Comparison of ENCODE assay signal across 2 cellular contexts in the genomic region with DNA sequence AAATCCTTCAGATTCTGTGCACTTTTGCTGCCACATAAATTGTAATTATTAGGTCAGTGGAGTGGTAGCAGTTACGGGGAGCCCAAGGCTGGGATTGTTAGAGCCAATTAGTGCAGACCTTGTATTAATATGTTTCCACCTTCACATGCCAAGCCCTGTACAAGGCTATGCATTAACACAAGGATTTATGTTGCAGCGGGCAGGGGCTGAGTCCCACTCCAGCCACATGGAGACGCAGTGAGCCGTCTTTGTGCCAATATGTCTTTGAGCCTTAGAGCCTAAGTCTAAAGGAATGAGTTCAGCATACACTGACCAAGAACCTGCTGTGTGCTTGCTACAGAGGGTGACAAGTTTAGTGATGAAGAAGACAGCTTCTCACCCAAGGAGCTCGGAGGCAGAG.
TF ChIP-seq lines count a peak whose summit lies in the region.

No MANE protein-coding gene starts in this region.

TF ChIP-seq in HepG2, 621 proteins besides CTCF, POLR2A, EP300 and RAD21:
- no peak for TF ChIP-seq FOSL2 (CRISPR knock-in tag; IDR thresholded peaks at IDR 0.05)
- no peak for TF ChIP-seq FOXM1 (CRISPR knock-in tag; IDR thresholded peaks at IDR 0.05)
- no peak for TF ChIP-seq BRD4 (CRISPR knock-in tag; IDR thresholded peaks at IDR 0.05)
- no peak for TF ChIP-seq ETS1 (CRISPR knock-in tag; IDR thresholded peaks at IDR 0.05)
- no peak for TF ChIP-seq ARNT2 (CRISPR knock-in tag; IDR thresholded peaks at IDR 0.05; ENCODE audit: low read depth)
- TF ChIP-seq SKI (IDR thresholded peaks at IDR 0.05; ENCODE audit: partially characterized antibody), result no peak
- TF ChIP-seq ATF1 (CRISPR knock-in tag; IDR thresholded peaks at IDR 0.05), result no peak
- TF ChIP-seq, protein P1, sequence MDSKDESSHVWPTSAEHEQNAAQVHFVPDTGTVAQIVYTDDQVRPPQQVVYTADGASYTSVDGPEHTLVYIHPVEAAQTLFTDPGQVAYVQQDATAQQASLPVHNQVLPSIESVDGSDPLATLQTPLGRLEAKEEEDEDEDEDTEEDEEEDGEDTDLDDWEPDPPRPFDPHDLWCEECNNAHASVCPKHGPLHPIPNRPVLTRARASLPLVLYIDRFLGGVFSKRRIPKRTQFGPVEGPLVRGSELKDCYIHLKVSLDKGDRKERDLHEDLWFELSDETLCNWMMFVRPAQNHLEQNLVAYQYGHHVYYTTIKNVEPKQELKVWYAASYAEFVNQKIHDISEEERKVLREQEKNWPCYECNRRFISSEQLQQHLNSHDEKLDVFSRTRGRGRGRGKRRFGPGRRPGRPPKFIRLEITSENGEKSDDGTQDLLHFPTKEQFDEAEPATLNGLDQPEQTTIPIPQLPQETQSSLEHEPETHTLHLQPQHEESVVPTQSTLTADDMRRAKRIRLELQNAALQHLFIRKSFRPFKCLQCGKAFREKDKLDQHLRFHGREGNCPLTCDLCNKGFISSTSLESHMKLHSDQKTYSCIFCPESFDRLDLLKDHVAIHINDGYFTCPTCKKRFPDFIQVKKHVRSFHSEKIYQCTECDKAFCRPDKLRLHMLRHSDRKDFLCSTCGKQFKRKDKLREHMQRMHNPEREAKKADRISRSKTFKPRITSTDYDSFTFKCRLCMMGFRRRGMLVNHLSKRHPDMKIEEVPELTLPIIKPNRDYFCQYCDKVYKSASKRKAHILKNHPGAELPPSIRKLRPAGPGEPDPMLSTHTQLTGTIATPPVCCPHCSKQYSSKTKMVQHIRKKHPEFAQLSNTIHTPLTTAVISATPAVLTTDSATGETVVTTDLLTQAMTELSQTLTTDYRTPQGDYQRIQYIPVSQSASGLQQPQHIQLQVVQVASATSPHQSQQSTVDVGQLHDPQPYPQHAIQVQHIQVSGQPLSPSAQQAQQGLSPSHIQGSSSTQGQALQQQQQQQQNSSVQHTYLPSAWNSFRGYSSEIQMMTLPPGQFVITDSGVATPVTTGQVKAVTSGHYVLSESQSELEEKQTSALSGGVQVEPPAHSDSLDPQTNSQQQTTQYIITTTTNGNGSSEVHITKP (CRISPR knock-in tag; IDR thresholded peaks at IDR 0.05; ENCODE audit: low read depth), result no peak
- TF ChIP-seq NFE2L2 (IDR thresholded peaks at IDR 0.05; ENCODE audit: low read length), result no peak
- no peak for TF ChIP-seq NFE2L1 (CRISPR knock-in tag; IDR thresholded peaks at IDR 0.05; ENCODE audit: borderline replicate concordance)

TF ChIP-seq in K562, 482 proteins besides CTCF, POLR2A, EP300 and RAD21:
- TF ChIP-seq ZNF511 (CRISPR knock-in tag; IDR thresholded peaks at IDR 0.05), result no peak
- no peak for TF ChIP-seq GATAD2A (IDR thresholded peaks at IDR 0.05)
- no peak for TF ChIP-seq DDX20 (tag; IDR thresholded peaks at IDR 0.05; ENCODE audit: low read depth)
- no peak for TF ChIP-seq ZC3H8 (IDR thresholded peaks at IDR 0.05)
- TF ChIP-seq ZNF398 (CRISPR knock-in tag; IDR thresholded peaks at IDR 0.05), result no peak
- no peak for TF ChIP-seq FOXK2 (conservative IDR thresholded peaks at IDR 0.05 in 1 of 2, IDR thresholded peaks at IDR 0.05 in 1 of 2; ENCODE audit: low read depth in 2 of 2)
- no peak for TF ChIP-seq E2F6 (IDR thresholded peaks at IDR 0.05; ENCODE audit: borderline replicate concordance in 1 of 2, extremely low read depth in 1 of 2, insufficient read depth in 1 of 2, insufficient read length in 1 of 2, low read depth in 1 of 2, low read length in 1 of 2, poor library complexity in 1 of 2, severe bottlenecking in 1 of 2)
- TF ChIP-seq, protein P2, sequence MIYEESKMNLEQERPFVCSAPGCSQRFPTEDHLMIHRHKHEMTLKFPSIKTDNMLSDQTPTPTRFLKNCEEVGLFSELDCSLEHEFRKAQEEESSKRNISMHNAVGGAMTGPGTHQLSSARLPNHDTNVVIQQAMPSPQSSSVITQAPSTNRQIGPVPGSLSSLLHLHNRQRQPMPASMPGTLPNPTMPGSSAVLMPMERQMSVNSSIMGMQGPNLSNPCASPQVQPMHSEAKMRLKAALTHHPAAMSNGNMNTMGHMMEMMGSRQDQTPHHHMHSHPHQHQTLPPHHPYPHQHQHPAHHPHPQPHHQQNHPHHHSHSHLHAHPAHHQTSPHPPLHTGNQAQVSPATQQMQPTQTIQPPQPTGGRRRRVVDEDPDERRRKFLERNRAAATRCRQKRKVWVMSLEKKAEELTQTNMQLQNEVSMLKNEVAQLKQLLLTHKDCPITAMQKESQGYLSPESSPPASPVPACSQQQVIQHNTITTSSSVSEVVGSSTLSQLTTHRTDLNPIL (CRISPR knock-in tag; IDR thresholded peaks at IDR 0.05), result no peak
- TF ChIP-seq NFATC3 (IDR thresholded peaks at IDR 0.05), result no peak
- no peak for TF ChIP-seq CAMTA2 (CRISPR knock-in tag; conservative IDR thresholded peaks at IDR 0.05)
- TF ChIP-seq MCM3 (IDR thresholded peaks at IDR 0.05), result no peak
- no peak for TF ChIP-seq CBX3 (IDR thresholded peaks at IDR 0.05; ENCODE audit: borderline replicate concordance in 1 of 2, low read length in 2 of 2)
- TF ChIP-seq OTX1 (CRISPR knock-in tag; IDR thresholded peaks at IDR 0.05), result no peak
- no peak for TF ChIP-seq ATF6 (CRISPR knock-in tag; IDR thresholded peaks at IDR 0.05)
TF ChIP-seq in K562: peak in this region for 0.
